Comparison of ENCODE assay signal across 2 cellular contexts in genomic region chr2:94873362-94874276, GRCh38.
TF ChIP-seq lines count a peak whose summit lies in the region.

No MANE protein-coding gene starts in this region.

TF ChIP-seq in HepG2, 621 proteins besides CTCF, POLR2A, EP300 and RAD21:
- TF ChIP-seq ATF5 (CRISPR knock-in tag; IDR thresholded peaks at IDR 0.05; ENCODE audit: low read depth) (0 out of 2 replicates have a peak, but pooled peaks have one; percentile 54), HINFP (CRISPR knock-in tag; IDR thresholded peaks at IDR 0.05; ENCODE audit: low read depth) (0 out of 2 replicates have a peak, but pooled peaks have one; percentile 15), ZSCAN21 (CRISPR knock-in tag; IDR thresholded peaks at IDR 0.05; ENCODE audit: borderline replicate concordance) (0 out of 2 replicates have a peak, but pooled peaks have one; percentile 20), ZNF576 (CRISPR knock-in tag; IDR thresholded peaks at IDR 0.05) (peak; percentile 72; the same call in 1 of the 2 replicates), ZNF230 (CRISPR knock-in tag; IDR thresholded peaks at IDR 0.05) (0 out of 2 replicates have a peak, but pooled peaks have one; percentile 25), NR2F1 (CRISPR knock-in tag; IDR thresholded peaks at IDR 0.05) (no peak), ZNF543 (CRISPR knock-in tag; IDR thresholded peaks at IDR 0.05) (0 out of 2 replicates have a peak, but pooled peaks have one; percentile 40), ZBTB33 (CRISPR knock-in tag; IDR thresholded peaks at IDR 0.05) (no peak), ZNF598 (CRISPR knock-in tag; IDR thresholded peaks at IDR 0.05; ENCODE audit: borderline replicate concordance) (peak; percentile 48; the same call in 1 of the 2 replicates), DMTF1 (CRISPR knock-in tag; IDR thresholded peaks at IDR 0.05) (0 out of 2 replicates have a peak, but pooled peaks have one; percentile 42), ZNF605 (CRISPR knock-in tag; IDR thresholded peaks at IDR 0.05) (peak; percentile 52; the same call in 1 of the 2 replicates), ZNF772 (CRISPR knock-in tag; IDR thresholded peaks at IDR 0.05) (peak; percentile 36; the same call in 1 of the 2 replicates), ZNF367 (CRISPR knock-in tag; IDR thresholded peaks at IDR 0.05; ENCODE audit: borderline replicate concordance) (no peak)

TF ChIP-seq in H1, 55 proteins besides CTCF, POLR2A, EP300 and RAD21:
- TF ChIP-seq RBBP5 (IDR thresholded peaks at IDR 0.05; ENCODE audit: borderline replicate concordance, low read depth, low read length) (no peak), USF2 (IDR thresholded peaks at IDR 0.05; ENCODE audit: low read length) (no peak), HDAC6 (IDR thresholded peaks at IDR 0.05; ENCODE audit: low read depth, low read length) (no peak), JUN (IDR thresholded peaks at IDR 0.05; ENCODE audit: low read depth, low read length) (no peak), CBX5 (IDR thresholded peaks at IDR 0.05; ENCODE audit: low read depth, low read length) (0 out of 2 replicates have a peak, but pooled peaks have one; percentile 30), SAP30 (IDR thresholded peaks at IDR 0.05; ENCODE audit: insufficient read depth, insufficient replicate concordance, low read length) (no peak)
